In the genomic region with DNA sequence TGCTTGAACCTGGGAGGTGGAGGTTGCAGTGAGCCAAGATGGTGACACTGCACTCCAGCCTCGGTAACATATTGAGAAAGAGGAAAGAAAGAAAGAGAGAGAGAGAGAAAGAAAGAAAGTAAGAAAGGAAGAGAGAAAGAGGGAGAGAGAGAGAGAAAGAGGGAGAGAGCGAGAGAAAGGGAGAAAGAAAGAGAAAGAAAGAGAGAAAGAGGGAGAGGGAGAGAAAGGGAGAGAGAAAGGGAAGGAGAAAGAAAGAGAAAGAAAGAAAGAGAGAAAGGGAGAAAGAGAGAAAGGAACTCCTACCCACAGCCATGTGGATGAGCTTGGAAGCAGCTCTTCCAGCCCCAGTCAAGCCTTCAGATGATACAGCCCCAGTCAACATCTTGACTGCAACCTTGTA, we compare ENCODE assay signal across 39 cellular contexts. TPM values are rescaled to one million over a fixed set of nuclear protein-coding genes. Genes with fewer than 3 reads are reported as not detected.
"Had no signal": no experiment of that assay in that cellular context is flagged by ENCODE, and none has a peak within 500 bp of the region (broad histone marks: within the 10 kb centered on the region; RNA-seq: fewer than 3 reads in every experiment).

No MANE protein-coding gene starts in this region.

- H3K36me3 ChIP-seq: MG63 had no signal

- H3K27me3 ChIP-seq: MG63 had no signal

- H3K4me3 ChIP-seq: MG63 had no signal

- DNase-seq: Karpas-422, Kasumi-1, MG63, MM.1S, MV-4-11, NCI-H1048, NCI-H1092, NCI-H1092 treated with DMSO at 0.1 percent for 48 hours, NCI-H1105, NCI-H1105 treated with DMSO at 0.1 percent for 48 hours, NCI-H1417, NCI-H1417 treated with DMSO at 0.1 percent for 48 hours, NCI-H1436, NCI-H1436 treated with DMSO at 0.1 percent for 48 hours, NCI-H146, NCI-H1694, NCI-H1694 treated with DMSO at 0.1 percent for 48 hours, NCI-H187, NCI-H187 treated with DMSO at 0.1 percent for 48 hours, NCI-H1930, NCI-H2029, NCI-H2029 treated with DMSO at 0.1 percent for 48 hours, NCI-H2081, NCI-H2081 treated with DMSO at 0.1 percent for 48 hours, NCI-H2107, NCI-H2171, NCI-H2171 treated with DMSO at 0.1 percent for 48 hours, NCI-H2227 treated with DMSO at 0.1 percent for 48 hours, NCI-H226, NCI-H345, NCI-H446, NCI-H446 treated with DMSO at 0.1 percent for 48 hours, NCI-H510A, NCI-H510A treated with DMSO at 0.1 percent for 48 hours, NCI-H524 had no signal

RNA-seq across cellular contexts. Expression of gene ZNRF4, which starts 46.7 kb away (rescaled TPM):
- total RNA-seq: LHCN-M2, M059J, MCF 10A, NCI-H460 had no signal
